In the genomic region with DNA sequence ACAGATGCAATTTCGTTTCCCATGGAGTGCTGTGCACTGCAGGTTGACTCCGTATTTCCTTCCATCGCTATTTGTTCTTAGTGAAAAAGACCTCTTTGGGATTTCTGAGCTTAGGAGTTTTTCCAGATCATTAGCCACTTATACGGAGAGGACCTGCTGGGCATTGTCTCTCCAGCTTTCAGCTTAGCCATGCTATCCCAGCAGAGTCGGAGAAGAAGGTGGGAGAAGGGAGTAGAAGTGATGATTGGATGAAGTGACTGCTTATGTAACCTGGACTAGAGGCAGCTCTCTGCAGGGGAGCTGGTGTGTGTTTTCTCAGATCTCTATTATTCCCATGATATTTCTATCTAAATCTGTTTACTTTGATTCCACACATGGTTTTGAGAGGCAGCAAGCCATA, we compare ENCODE assay signal across 28 cellular contexts.
A peak's percentile ranks its signal among the peaks of the same experiment; 100 is the strongest.
DNase-seq lines count a peak whose midpoint lies in the region; ATAC-seq, FAIRE-seq and TF ChIP-seq lines count a peak whose summit lies in the region.
"Had no signal": no experiment of that assay in that cellular context is flagged by ENCODE, and none has a peak within 500 bp of the region (broad histone marks: within the 10 kb centered on the region; RNA-seq: fewer than 3 reads in every experiment).

No MANE protein-coding gene starts in this region.

- no peak overlapping the region for H2BK12ac ChIP-seq in H1 (ENCODE audit: low read depth, low read length)

- H3K4me1 Mint-ChIP-seq in T-helper 2 cell treated with Interferon-gamma antibody and Interleukin-4, amounts not matched to agents 5 μg/mL and 100 μg/mL, for 36 hours (ENCODE audit: low read depth) = no peaks in the 10 kb centered on the region
- no peaks in the 10 kb centered on the region for H3K4me1 Mint-ChIP-seq in activated CD8-positive, alpha-beta T cell treated with anti-CD3 and anti-CD28 coated beads for 36 hours (ENCODE audit: low read depth)
- H3K4me1 Mint-ChIP-seq: CD14-positive monocyte; CD8-positive, alpha-beta memory T cell had no signal

- H3K9ac ChIP-seq in H1 (replicated peaks in 1 of 4; ENCODE audit: extremely low read depth in 1 of 4, low read depth in 3 of 4, low read length in 3 of 4) = no peak overlapping the region
- H3K9ac ChIP-seq: GM23248 had no signal

- CTCF ChIA-PET in H1 (lab: Charles Lee; ENCODE audit: partially characterized antibody) = interaction anchor here (0.6 to 2.7 kb wide), 3 partner anchors 10 to 71 kb away, joined by 3 to 7 read pairs (median 3); no protein-coding TSS in a partner anchor
- CTCF ChIA-PET in activated CD8-positive, alpha-beta T cell treated with anti-CD3 and anti-CD28 coated beads for 36 hours (lab: Charles Lee) = no interaction called here

- H3K79me1 ChIP-seq in H1 (ENCODE audit: low read depth, low read length) = no peaks in the 10 kb centered on the region

- intact Hi-C loops in activated CD8-positive, alpha-beta T cell treated with anti-CD3 and anti-CD28 coated beads for 36 hours (cut with micrococcal nuclease) = no loop called here

- no peaks in the 10 kb centered on the region for H3K36me3 Mint-ChIP-seq in T-helper 2 cell treated with Interferon-gamma antibody and Interleukin-4, amounts not matched to agents 5 μg/mL and 100 μg/mL, for 36 hours (ENCODE audit: low read depth)
- no peaks in the 10 kb centered on the region for H3K36me3 Mint-ChIP-seq in activated CD8-positive, alpha-beta T cell treated with anti-CD3 and anti-CD28 coated beads for 36 hours (ENCODE audit: low read depth)
- H3K36me3 Mint-ChIP-seq: CD14-positive monocyte; CD8-positive, alpha-beta memory T cell had no signal

- no peaks in the 10 kb centered on the region for H3K9me3 ChIP-seq in H1 (ENCODE audit: insufficient read depth in 2 of 2, low read depth in 1 of 2, low read length in 1 of 2)
- H3K9me3 ChIP-seq: BE2C, MG63 had no signal

- H3K4me3 ChIP-seq in H1 (ENCODE audit: extremely low read depth in 1 of 4, insufficient read depth in 2 of 4, low read depth in 3 of 4, low read length in 4 of 4) = no peak overlapping the region
- H3K4me3 ChIP-seq: GM23248, MG63, SK-N-MC had no signal

- no peak overlapping the region for H3K23ac ChIP-seq in H1 (ENCODE audit: insufficient read length)

- H2BK15ac ChIP-seq in H1 (ENCODE audit: low read length) = no peak overlapping the region

- no peak for TF ChIP-seq EP300 in H1 (IDR thresholded peaks at IDR 0.05; ENCODE audit: borderline replicate concordance in 1 of 2, low read depth in 2 of 2, low read length in 2 of 2)

- no peaks in the 10 kb centered on the region for H3K36me3 ChIP-seq in H1 (ENCODE audit: control insufficient read depth in 2 of 4, insufficient read depth in 4 of 4, low read length in 3 of 4)
- H3K36me3 ChIP-seq: BE2C, MG63 had no signal

- DNase-seq in NCI-H2171 treated with DMSO at 0.1 percent for 48 hours (lab: John Stamatoyannopoulos, UW) (peak; percentile 48), NCI-H2171 (lab: John Stamatoyannopoulos, UW) (no peak), NCI-H446 (lab: John Stamatoyannopoulos, UW) (peak; percentile 34 to 52), H1 (ENCODE audit: low read depth in 1 of 2, low spot score in 2 of 2) (no peak), DMS 273 treated with DMSO at 0.1 percent for 48 hours (lab: John Stamatoyannopoulos, UW) (no peak), EL (no peak)
- no peak for DNase-seq in T-helper 2 cell treated with Interferon-gamma antibody and Interleukin-4, amounts not matched to agents 5 μg/mL and 100 μg/mL, for 36 hours (ENCODE audit: low spot score)
- DNase-seq in activated CD8-positive, alpha-beta T cell treated with anti-CD3 and anti-CD28 coated beads for 36 hours = no peak
- DNase-seq: BE2C; CD8-positive, alpha-beta memory T cell; DMS79 treated with DMSO at 0.1 percent for 48 hours; GM23248; H9; IMR-90; KG1; MG63; NCI-H1105 treated with DMSO at 0.1 percent for 48 hours; NCI-H146; NCI-H1930; NCI-H2107; NCI-H524; NCI-H774; SIG-M5 had no signal

- H3K14ac ChIP-seq in H1 (ENCODE audit: insufficient read length) = no peak overlapping the region

- TF ChIP-seq CTCF in H1 (IDR thresholded peaks at IDR 0.05; ENCODE audit: control extremely low read depth in 1 of 3, insufficient read depth in 1 of 3, low read depth in 1 of 3, low read length in 3 of 3) = no peak
- TF ChIP-seq CTCF in activated CD8-positive, alpha-beta T cell treated with anti-CD3 and anti-CD28 coated beads for 36 hours (IDR thresholded peaks at IDR 0.05) = no peak

- H4K8ac ChIP-seq in H1 (ENCODE audit: extremely low read depth, insufficient read depth, low read length) = no peak overlapping the region

- no peak overlapping the region for H2BK5ac ChIP-seq in H1 (ENCODE audit: low read depth, low read length)

- no peak for TF ChIP-seq POLR2A in H1 (IDR thresholded peaks at IDR 0.05; ENCODE audit: control extremely low read depth in 1 of 2, low read depth in 2 of 2, low read length in 2 of 2)

- POLR2A ChIA-PET in H1 (lab: Charles Lee; ENCODE audit: partially characterized antibody) = no interaction called here
- POLR2A ChIA-PET in activated CD8-positive, alpha-beta T cell treated with anti-CD3 and anti-CD28 coated beads for 36 hours (lab: Charles Lee) = no interaction called here

- H2AK5ac ChIP-seq in H1 (ENCODE audit: low read depth, low read length) = no peak overlapping the region

- H4K91ac ChIP-seq in H1 (replicated peaks; ENCODE audit: insufficient read length, low read length) = no peak overlapping the region

- no peak overlapping the region for H3K56ac ChIP-seq in H1 (replicated peaks; ENCODE audit: insufficient read length, low read depth, low read length)

- no peak overlapping the region for H3K18ac ChIP-seq in H1 (ENCODE audit: extremely low read depth, low read length)

- no peak overlapping the region for H3K27ac Mint-ChIP-seq in T-helper 2 cell treated with Interferon-gamma antibody and Interleukin-4, amounts not matched to agents 5 μg/mL and 100 μg/mL, for 36 hours
- H3K27ac Mint-ChIP-seq in activated CD8-positive, alpha-beta T cell treated with anti-CD3 and anti-CD28 coated beads for 36 hours = no peak overlapping the region
- H3K27ac Mint-ChIP-seq: CD14-positive monocyte; CD8-positive, alpha-beta memory T cell; H9 had no signal

- H3K4me1 ChIP-seq in H1 (replicated peaks in 1 of 4; ENCODE audit: control insufficient read depth in 3 of 4, insufficient read depth in 4 of 4, low read length in 3 of 4) = peaks cover 0 to 5% (median 0%) of the 10 kb centered on the region in 4 experiments; a peak in 2 of 7 replicates
- H3K4me1 ChIP-seq: BE2C had no signal

- WGBS in H1 (ENCODE audit: extremely low coverage in 1 of 2, insufficient coverage in 1 of 2, insufficient read length in 1 of 2, insufficient replicate concordance in 2 of 2, low coverage in 1 of 2, low lambda C conversion rate in 2 of 2, missing lambda C conversion rate in 1 of 2), 2 experiments = 92% methylated on average over 5 of the region's 5 CpGs; no CpG with 5 or more reads in 1 of the 2 experiments

- no peaks in the 10 kb centered on the region for H4K20me1 ChIP-seq in H1 (replicated peaks in 1 of 2; ENCODE audit: control insufficient read depth in 1 of 2, insufficient read depth in 2 of 2, low read length in 2 of 2)

- H3K4me2 ChIP-seq in H1 (ENCODE audit: insufficient read depth in 1 of 2, low read depth in 2 of 2, low read length in 2 of 2) = no peak overlapping the region

- H2BK120ac ChIP-seq in H1 (replicated peaks; ENCODE audit: low read depth, low read length) = no peak overlapping the region

- 0 out of 2 replicates have a peak overlapping the region, but pooled peaks have one; percentile 5 for H2AFZ ChIP-seq in H1 (ENCODE audit: low read length)
- H2AFZ ChIP-seq: GM23248 had no signal

- H3K23me2 ChIP-seq in H1 (ENCODE audit: low read depth, low read length) = no peaks in the 10 kb centered on the region

- no peak for FAIRE-seq in H1 (lab: Jason Lieb, UNC)
- FAIRE-seq: GM19239, RCC 7860 had no signal

- no peak overlapping the region for H3K4ac ChIP-seq in H1 (replicated peaks; ENCODE audit: insufficient read length, low read depth, low read length)

- H3K27ac ChIP-seq in H1 (ENCODE audit: low read depth, low read length) = no peak overlapping the region
- H3K27ac ChIP-seq: 22Rv1, GM23248, SK-N-MC had no signal

- H2BK20ac ChIP-seq in H1 (ENCODE audit: low read length) = no peak overlapping the region

- H4K5ac ChIP-seq in H1 (ENCODE audit: insufficient read length, low read depth, low read length) = no peak overlapping the region

- TF ChIP-seq RAD21 in H1 (IDR thresholded peaks at IDR 0.05 in 1 of 2, conservative IDR thresholded peaks at IDR 0.05 in 1 of 2; ENCODE audit: low read depth in 2 of 2, low read length in 2 of 2) = no peak

- H3K27me3 Mint-ChIP-seq in T-helper 2 cell treated with Interferon-gamma antibody and Interleukin-4, amounts not matched to agents 5 μg/mL and 100 μg/mL, for 36 hours (ENCODE audit: low read depth) = no peaks in the 10 kb centered on the region
- H3K27me3 Mint-ChIP-seq in activated CD8-positive, alpha-beta T cell treated with anti-CD3 and anti-CD28 coated beads for 36 hours = peaks cover 2% of the 10 kb centered on the region
- H3K27me3 Mint-ChIP-seq: CD8-positive, alpha-beta memory T cell had no signal

- no peaks in the 10 kb centered on the region for H3K79me2 ChIP-seq in H1 (ENCODE audit: control insufficient read depth in 1 of 2, insufficient read depth in 2 of 2, low read length in 2 of 2)

- no peaks in the 10 kb centered on the region for H3K27me3 ChIP-seq in H1 (replicated peaks in 1 of 4; ENCODE audit: control insufficient read depth in 3 of 4, extremely low read depth in 1 of 4, insufficient read depth in 3 of 4, low read length in 3 of 4)
- H3K27me3 ChIP-seq: BE2C, MG63 had no signal

- no peaks in the 10 kb centered on the region for H3K9me3 Mint-ChIP-seq in T-helper 2 cell treated with Interferon-gamma antibody and Interleukin-4, amounts not matched to agents 5 μg/mL and 100 μg/mL, for 36 hours
- H3K9me3 Mint-ChIP-seq in activated CD8-positive, alpha-beta T cell treated with anti-CD3 and anti-CD28 coated beads for 36 hours = no peaks in the 10 kb centered on the region
- H3K9me3 Mint-ChIP-seq: H9 had no signal

- H3K4me3 Mint-ChIP-seq in T-helper 2 cell treated with Interferon-gamma antibody and Interleukin-4, amounts not matched to agents 5 μg/mL and 100 μg/mL, for 36 hours = no peak overlapping the region
- no peak overlapping the region for H3K4me3 Mint-ChIP-seq in activated CD8-positive, alpha-beta T cell treated with anti-CD3 and anti-CD28 coated beads for 36 hours
- H3K4me3 Mint-ChIP-seq: CD14-positive monocyte; CD8-positive, alpha-beta memory T cell; H9 had no signal

- ATAC-seq in activated CD8-positive, alpha-beta T cell treated with anti-CD3 and anti-CD28 coated beads for 36 hours = no peak

TF ChIP-seq in H1, 55 proteins besides CTCF, POLR2A, EP300 and RAD21 (continues in another document):
- TF ChIP-seq BCL11A (IDR thresholded peaks at IDR 0.05; ENCODE audit: low read depth in 2 of 2, low read length in 2 of 2) (no peak), TAF1 (IDR thresholded peaks at IDR 0.05; ENCODE audit: low read depth, low read length) (no peak), JUN (IDR thresholded peaks at IDR 0.05; ENCODE audit: low read depth, low read length) (no peak), CBX5 (IDR thresholded peaks at IDR 0.05; ENCODE audit: low read depth, low read length) (no peak), CHD2 (IDR thresholded peaks at IDR 0.05; ENCODE audit: low read length) (no peak), CBX8 (IDR thresholded peaks at IDR 0.05; ENCODE audit: borderline replicate concordance, low read depth, low read length) (no peak)

Comparison
In these comparisons a context has a peak if more than half of its experiments do, and no peak if none do; other contexts are left out.
1. DNase-seq: peak in NCI-H2171 treated with DMSO at 0.1 percent for 48 hours (single experiment) and NCI-H446 (2 of 2); none in NCI-H2171 (single experiment), H1 (0 of 2), T-helper 2 cell treated with Interferon-gamma antibody and Interleukin-4, amounts not matched to agents 5 μg/mL and 100 μg/mL, for 36 hours (single experiment), activated CD8-positive, alpha-beta T cell treated with anti-CD3 and anti-CD28 coated beads for 36 hours (single experiment), DMS 273 treated with DMSO at 0.1 percent for 48 hours (single experiment) and EL (single experiment).